Comparison of ENCODE assay signal across 8 cellular contexts in the genomic region with DNA sequence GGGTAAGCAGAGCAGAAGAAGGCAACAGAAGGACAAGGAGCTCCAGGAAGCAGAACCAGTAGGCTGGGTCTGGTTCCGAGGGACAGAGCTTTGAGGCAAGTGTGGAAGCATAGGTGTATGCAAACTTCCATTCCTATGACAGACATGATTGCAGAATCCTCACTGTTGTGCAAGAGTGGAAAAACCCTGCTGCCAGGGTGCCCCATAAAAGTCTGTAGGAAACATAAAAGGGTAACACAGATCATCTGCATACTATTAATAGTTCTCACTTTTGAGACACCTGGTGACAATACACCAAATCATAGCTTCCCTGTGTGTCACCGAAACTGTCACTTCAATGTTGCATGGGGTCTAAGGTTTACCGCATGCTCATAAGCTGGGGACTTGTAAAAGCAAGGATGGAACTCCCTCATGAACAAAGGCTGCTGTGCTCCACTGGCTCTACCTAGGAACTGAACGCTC. TPM values are rescaled to one million over a fixed set of nuclear protein-coding genes. Genes with fewer than 3 reads are reported as not detected.
DNase-seq lines count a peak whose midpoint lies in the region; ATAC-seq and TF ChIP-seq lines count a peak whose summit lies in the region.

No MANE protein-coding gene starts in this region.

- no peaks in the 10 kb centered on the region for H3K27me3 ChIP-seq in transverse colon
- H3K27me3 ChIP-seq in CD4-positive, alpha-beta T cell (ENCODE audit: control insufficient read depth, insufficient read depth, low read length): no peaks in the 10 kb centered on the region

- TF ChIP-seq CTCF in GM10266 (IDR thresholded peaks at IDR 0.05; ENCODE audit: control insufficient read depth, insufficient read depth, low read depth, missing control alignments) (no peak), GM20000 (IDR thresholded peaks at IDR 0.05; ENCODE audit: extremely low read depth, missing control alignments) (no peak), transverse colon (IDR thresholded peaks at IDR 0.05) (no peak)
- TF ChIP-seq CTCF in CD4-positive, alpha-beta T cell (IDR thresholded peaks at IDR 0.05): no peak

- H3K27ac ChIP-seq in transverse colon: no peak overlapping the region
- no peak overlapping the region for H3K27ac ChIP-seq in CD4-positive, alpha-beta T cell (ENCODE audit: low read depth, low read length)

- 70 to 93% methylated on average over 3 to 4 of the region's 4 CpGs for WGBS in transverse colon (ENCODE audit: low coverage in 1 of 2), 2 donors

- no peak for TF ChIP-seq EP300 in transverse colon (IDR thresholded peaks at IDR 0.05; ENCODE audit: low read depth)

- peak; percentile 60 for ATAC-seq in HG03571 (IDR thresholded peaks at IDR 0.05; ENCODE audit: unreplicated experiment)
- ATAC-seq in CD4-positive, alpha-beta T cell (ENCODE audit: poor library complexity): no peak

- H3K4me3 ChIP-seq in transverse colon: no peak overlapping the region

- DNase-seq in GM10266 (ENCODE audit: extremely low spot score) (peak; percentile 58), GM20000 (ENCODE audit: low spot score) (peak; percentile 54), glomerular visceral epithelial cell (ENCODE audit: extremely low spot score) (peak; percentile 38), transverse colon (no peak), amygdala (lab: John Stamatoyannopoulos, UW) (no peak), NCI-H774 (lab: John Stamatoyannopoulos, UW) (no peak)
- DNase-seq in CD4-positive, alpha-beta T cell: no peak

- H3K27me3 Mint-ChIP-seq in CD4-positive, alpha-beta T cell: no peaks in the 10 kb centered on the region

- no peak for TF ChIP-seq POLR2A in transverse colon (IDR thresholded peaks at IDR 0.05)

- H3K4me1 Mint-ChIP-seq in CD4-positive, alpha-beta T cell (ENCODE audit: low read depth): peaks cover 59% of the 10 kb centered on the region

- no peaks in the 10 kb centered on the region for H3K9me3 ChIP-seq in transverse colon
- no peaks in the 10 kb centered on the region for H3K9me3 ChIP-seq in CD4-positive, alpha-beta T cell (ENCODE audit: control insufficient read depth, low read length)

- H3K4me1 ChIP-seq in transverse colon: peaks cover 3 to 43% (median 13%) of the 10 kb centered on the region in 4 donors

- no peaks in the 10 kb centered on the region for H3K9me3 Mint-ChIP-seq in CD4-positive, alpha-beta T cell

- CTCF ChIA-PET in CD4-positive, alpha-beta T cell (lab: Charles Lee): no interaction called here

- POLR2A ChIA-PET in CD4-positive, alpha-beta T cell (lab: Charles Lee): no interaction called here

- H3K4me3 Mint-ChIP-seq in CD4-positive, alpha-beta T cell: no peak overlapping the region

- in situ Hi-C loops in transverse colon (cut with MboI; ENCODE audit: low pct_ligation_motif_present in 1 of 4, low pct_unique_long_range_greater_than_20kb in 1 of 4, low sequenced_read_pairs in 3 of 4): no loop called here

- H3K36me3 Mint-ChIP-seq in CD4-positive, alpha-beta T cell (ENCODE audit: low read depth): peaks cover 71% of the 10 kb centered on the region

- peaks cover 0 to 20% (median 6%) of the 10 kb centered on the region in 4 donors for H3K36me3 ChIP-seq in transverse colon

- intact Hi-C loops in transverse colon (cut with DNase I; ENCODE audit: low total_unique reads): loop anchor here (5.0 kb wide), 1 partner anchor 298 kb away; no protein-coding TSS in a partner anchor
- intact Hi-C loops in CD4-positive, alpha-beta T cell (cut with DNase I, micrococcal nuclease): no loop called here

- no peak overlapping the region for H3K27ac Mint-ChIP-seq in CD4-positive, alpha-beta T cell

RNA-seq across cellular contexts. Expression of a gene that starts 39.7 kb away (rescaled TPM):
- 100 to 1,000 TPM in 3 of 4 donors, 10 to 100 TPM in 1; 60.9 to 141 (median 102) TPM for total RNA-seq in transverse colon
- total RNA-seq in CD4-positive, alpha-beta T cell: 10 to 100 TPM; 42.5 to 43.4 TPM

Comparison
In these comparisons a context has a peak if more than half of its experiments do, and no peak if none do; other contexts are left out.
1. DNase-seq: peak in GM10266 (single experiment), GM20000 (single experiment) and glomerular visceral epithelial cell (single experiment); none in transverse colon (single experiment), amygdala (0 of 56), CD4-positive, alpha-beta T cell (0 of 10) and NCI-H774 (single experiment).